Comparison of ENCODE assay signal across 18 cellular contexts in genomic region chr18:74356959-74357358, GRCh38. TPM values are rescaled to one million over a fixed set of nuclear protein-coding genes. Genes with fewer than 3 reads are reported as not detected.
DNase-seq lines count a peak whose midpoint lies in the region; ATAC-seq, FAIRE-seq and TF ChIP-seq lines count a peak whose summit lies in the region.
"Had no signal": no experiment of that assay in that cellular context is flagged by ENCODE, and none has a peak within 500 bp of the region (broad histone marks: within the 10 kb centered on the region; RNA-seq: fewer than 3 reads in every experiment).

No MANE protein-coding gene starts in this region.

- H3K9ac ChIP-seq in mesendoderm (ENCODE audit: low read length), result no peak overlapping the region

- no peaks in the 10 kb centered on the region for H3K79me1 ChIP-seq in mesendoderm (ENCODE audit: low read length)

- no peak overlapping the region for H3K4me2 ChIP-seq in mesendoderm (ENCODE audit: low read length)

- no peaks in the 10 kb centered on the region for H3K27me3 ChIP-seq in mesendoderm (ENCODE audit: insufficient read depth, low read length, poor library complexity)

- H3K23ac ChIP-seq in mesendoderm (ENCODE audit: low read length), result no peak overlapping the region

- no CpG with 5 or more reads among the region's 1 CpG for WGBS in mesendoderm (ENCODE audit: extremely low coverage, insufficient coverage, low lambda C conversion rate)

- FAIRE-seq in D721Med (lab: Jason Lieb, UNC), result peak; percentile 41
- FAIRE-seq: G401.6, GM12892, H1, kidney had no signal

- H2BK120ac ChIP-seq in mesendoderm (ENCODE audit: low read depth, low read length), result no peak overlapping the region

- no peak overlapping the region for H3K18ac ChIP-seq in mesendoderm (ENCODE audit: low read length)

- no peaks in the 10 kb centered on the region for H3K79me2 ChIP-seq in mesendoderm (ENCODE audit: control insufficient read depth, insufficient read depth, low read length)

- H3K56ac ChIP-seq in mesendoderm (ENCODE audit: low read length), result no peak overlapping the region

- ATAC-seq in GM19043 (IDR thresholded peaks at IDR 0.05; ENCODE audit: low read depth, unreplicated experiment) (peak; percentile 37), HG02852 (IDR thresholded peaks at IDR 0.05; ENCODE audit: unreplicated experiment) (peak; percentile 49)
- ATAC-seq: activated T-cell treated with anti-CD3 and anti-CD28 coated beads, Interleukin-2, amount 50 U/mL, for 4 hours; psoas muscle had no signal

- no peak overlapping the region for H3K27ac ChIP-seq in mesendoderm (ENCODE audit: low read depth, low read length)
- H3K27ac ChIP-seq: psoas muscle had no signal

- no peak for DNase-seq in D721Med (ENCODE audit: insufficient read length, low spot score)
- DNase-seq in NAMALWA (ENCODE audit: low spot score), result peak; percentile 21
- DNase-seq in mesendoderm, result no peak
- DNase-seq in NCI-H446 treated with DMSO at 0.1 percent for 48 hours (lab: John Stamatoyannopoulos, UW), result no peak
- no peak for DNase-seq in superior temporal gyrus (ENCODE audit: extremely low spot score)
- DNase-seq: activated naive CD4-positive, alpha-beta T cell treated with anti-CD3 and anti-CD28 coated beads, Interleukin-2, amount 50 U/mL, for 16 hours; activated T-cell treated with anti-CD3 and anti-CD28 coated beads, Interleukin-2, amount 50 U/mL, for 4 hours; hippocampal formation; kidney; NCI-H1930; NCI-H526; psoas muscle; small intestine had no signal

- no peak overlapping the region for H2BK5ac ChIP-seq in mesendoderm (ENCODE audit: low read length)

- no peak overlapping the region for H2AK5ac ChIP-seq in mesendoderm (ENCODE audit: low read length)

- H4K5ac ChIP-seq in mesendoderm (ENCODE audit: low read length), result no peak overlapping the region

- no peak overlapping the region for H3K4me3 ChIP-seq in mesendoderm (ENCODE audit: low read length)
- H3K4me3 ChIP-seq: psoas muscle had no signal

- H3K36me3 ChIP-seq in mesendoderm (ENCODE audit: control insufficient read depth, insufficient read depth, low read length), result no peaks in the 10 kb centered on the region

- H3K4ac ChIP-seq in mesendoderm (ENCODE audit: low read depth, low read length), result no peak overlapping the region

- H2BK15ac ChIP-seq in mesendoderm (replicated peaks; ENCODE audit: low read depth), result no peak overlapping the region

- no peak overlapping the region for H4K8ac ChIP-seq in mesendoderm (ENCODE audit: low read depth, low read length)

- no peaks in the 10 kb centered on the region for H3K4me1 ChIP-seq in mesendoderm (ENCODE audit: control insufficient read depth, low read depth, low read length)
- H3K4me1 ChIP-seq: psoas muscle had no signal

- no peak for TF ChIP-seq CTCF in D721Med (IDR thresholded peaks at IDR 0.05; ENCODE audit: insufficient read depth, missing control alignments)

RNA-seq across cellular contexts. Expression of gene C18orf63, which starts 41.3 kb away (rescaled TPM):
- polyA plus RNA-seq in mesendoderm (2013, experiment 1 of 2), result not detected
- polyA plus RNA-seq in mesendoderm (2013, experiment 2 of 2), result under 0.01 TPM
- polyA plus RNA-seq: H1, psoas muscle, small intestine had no signal
